8 cellular contexts compared by ENCODE assay signal in the genomic region with DNA sequence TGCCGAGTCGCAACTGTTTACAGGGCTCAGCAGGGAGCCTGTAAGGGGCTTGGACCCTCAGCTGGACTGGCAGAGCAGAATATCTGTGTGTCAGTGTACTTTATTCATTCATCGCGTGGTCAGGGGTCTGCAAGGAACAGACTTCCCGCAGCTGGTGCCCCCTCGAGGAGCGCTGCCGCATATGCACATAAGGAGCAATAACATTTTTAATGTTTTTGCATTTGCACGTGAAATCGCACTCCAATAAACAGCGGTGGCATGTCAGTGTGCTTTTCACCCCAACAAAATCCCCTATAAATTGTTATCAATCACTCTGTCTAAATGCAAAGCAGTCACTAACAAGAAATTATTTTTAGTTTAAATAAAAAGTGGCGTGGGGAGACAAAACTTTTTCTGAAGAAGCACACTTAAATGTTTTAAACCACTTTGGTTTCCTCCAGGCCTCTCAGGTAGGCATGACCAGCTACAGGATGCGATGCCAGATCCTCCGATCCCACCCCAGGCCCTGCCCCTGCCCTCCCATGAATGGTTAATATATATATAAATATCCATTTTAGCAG. TPM values are rescaled to one million over a fixed set of nuclear protein-coding genes. Genes with fewer than 3 reads are reported as not detected.
DNase-seq lines count a peak whose midpoint lies in the region; ATAC-seq lines count a peak whose summit lies in the region.

No MANE protein-coding gene starts in this region.

- peak overlapping the region; percentile 39 for H3K4me3 ChIP-seq in SJSA1
- peak overlapping the region; percentile 81 to 88 for H3K4me3 ChIP-seq in duodenal mucosa (ENCODE audit: low read depth in 1 of 2, low read length in 2 of 2)
- H3K4me3 ChIP-seq in mesodermal cell (ENCODE audit: extremely low read depth, insufficient read depth, low read length, poor library complexity, severe bottlenecking): peak overlapping the region; percentile 39
- H3K4me3 ChIP-seq in urinary bladder (ENCODE audit: low read depth, low read length): peak overlapping the region; percentile 17

- H3K27me3 ChIP-seq in SJSA1 (replicated peaks): peaks cover 20% of the 10 kb centered on the region
- H3K27me3 ChIP-seq in duodenal mucosa (ENCODE audit: control insufficient read depth in 1 of 2, insufficient read depth in 2 of 2, low read length in 2 of 2): no peaks in the 10 kb centered on the region

- WGBS in mesodermal cell (ENCODE audit: insufficient coverage in 2 of 2), 2 experiments: 2 to 11% methylated on average over 9 to 10 of the region's 14 CpGs
- WGBS in urinary bladder: 16% methylated on average over 14 of the region's 14 CpGs

- peak overlapping the region; percentile 66 to 71 for H3K9ac ChIP-seq in duodenal mucosa (ENCODE audit: low read depth in 1 of 2, low read length in 2 of 2)

- DNase-seq in activated gamma-delta T cell treated with Interleukin-2 at 50 U/mL for 16 hours: peak; percentile 7
- DNase-seq in activated gamma-delta T cell (lab: John Stamatoyannopoulos, UW): no peak
- no peak for DNase-seq in SJSA1 (ENCODE audit: low read depth in 1 of 2, low spot score in 2 of 2)
- DNase-seq in hippocampal formation (lab: John Stamatoyannopoulos, UW): no peak

- no peaks in the 10 kb centered on the region for H3K36me3 ChIP-seq in SJSA1
- no peaks in the 10 kb centered on the region for H3K36me3 ChIP-seq in duodenal mucosa (ENCODE audit: control insufficient read depth in 1 of 2, insufficient read depth in 2 of 2, low read length in 2 of 2)
- H3K36me3 ChIP-seq in mesodermal cell (ENCODE audit: control insufficient read depth, insufficient read depth, low read length): no peaks in the 10 kb centered on the region
- no peaks in the 10 kb centered on the region for H3K36me3 ChIP-seq in urinary bladder (ENCODE audit: insufficient read depth)

- H3K27ac ChIP-seq in SJSA1 (no peak overlapping the region), duodenal mucosa (ENCODE audit: low read depth, low read length) (peak overlapping the region; percentile 14), mesodermal cell (ENCODE audit: low read depth, low read length, severe bottlenecking) (no peak overlapping the region), urinary bladder (ENCODE audit: low read depth) (no peak overlapping the region)

- peak; percentile 12 for ATAC-seq in HG02981 (IDR thresholded peaks at IDR 0.05; ENCODE audit: unreplicated experiment)

- H3K4me1 ChIP-seq in SJSA1 (replicated peaks) (no peaks in the 10 kb centered on the region), duodenal mucosa (ENCODE audit: control insufficient read depth in 1 of 2, insufficient read depth in 2 of 2, low read length in 2 of 2) (peaks cover 23 to 35% of the 10 kb centered on the region in 2 donors), mesodermal cell (ENCODE audit: control insufficient read depth, insufficient read depth, low read length, poor library complexity, severe bottlenecking) (no peaks in the 10 kb centered on the region), urinary bladder (ENCODE audit: insufficient read depth) (no peaks in the 10 kb centered on the region)

- H3K9me3 ChIP-seq in SJSA1 (replicated peaks) (no peaks in the 10 kb centered on the region), duodenal mucosa (ENCODE audit: control insufficient read depth in 1 of 2, low read length in 2 of 2) (no peaks in the 10 kb centered on the region), mesodermal cell (ENCODE audit: control insufficient read depth, low read length) (no peaks in the 10 kb centered on the region)

RNA-seq across cellular contexts. Expression of gene FMO1, which starts 3.5 kb away (rescaled TPM):
- not detected in 2 replicates for total RNA-seq in SJSA1 (2014; rRNA removed; shearing (Covaris generic))
- not detected for polyA plus RNA-seq in mesodermal cell (2013, experiment 1 of 2)
- not detected for polyA plus RNA-seq in mesodermal cell (2013, experiment 2 of 2)
- 3.5 TPM for total RNA-seq in urinary bladder
- 0.42 TPM for polyA plus RNA-seq in urinary bladder

Comparison
In these comparisons a context has a peak if more than half of its experiments do, and no peak if none do; other contexts are left out.
1. H3K4me3 ChIP-seq: peak in every context shown above with its lines; median percentile 84 in duodenal mucosa; 39 in SJSA1; 39 in mesodermal cell; 17 in urinary bladder.